In genomic region chr16:84952335-84953050, GRCh38 we compare ENCODE assay signal across 7 cellular contexts. TPM values are rescaled to one million over a fixed set of nuclear protein-coding genes. Genes with fewer than 3 reads are reported as not detected.
A peak's percentile ranks its signal among the peaks of the same experiment; 100 is the strongest.
DNase-seq lines count a peak whose midpoint lies in the region; ATAC-seq and TF ChIP-seq lines count a peak whose summit lies in the region.

No MANE protein-coding gene starts in this region.

- no peaks in the 10 kb centered on the region for H3K79me1 ChIP-seq in IMR-90 (ENCODE audit: low read depth in 1 of 2, low read length in 2 of 2)

- peaks cover 24% of the 10 kb centered on the region for H3K4me1 Mint-ChIP-seq in nephron
- no peaks in the 10 kb centered on the region for H3K4me1 Mint-ChIP-seq in stimulated activated naive B cell treated with anti-CD40 and anti-IgM and Interleukin-4, amounts not matched to agents 10 μg/mL and 1 μg/mL and 100 μg/mL, for 72 hours

- no peaks in the 10 kb centered on the region for H3K27me3 ChIP-seq in IMR-90 (ENCODE audit: control insufficient read depth, insufficient read depth, low read length)
- peaks cover 2% of the 10 kb centered on the region for H3K27me3 ChIP-seq in fibroblast of lung (ENCODE audit: control insufficient read depth, insufficient read depth, low read length)

- H3K27ac ChIP-seq in IMR-90 (ENCODE audit: insufficient read depth, low read length) (no peak overlapping the region), fibroblast of lung (ENCODE audit: insufficient read depth, low read length) (no peak overlapping the region)

- no peak overlapping the region for H2BK5ac ChIP-seq in IMR-90 (ENCODE audit: low read depth, low read length, poor library complexity, severe bottlenecking)

- peak overlapping the region; percentile 68 for H2BK120ac ChIP-seq in IMR-90 (ENCODE audit: low read depth, low read length)

- H3K36me3 ChIP-seq in IMR-90 (ENCODE audit: control insufficient read depth, insufficient read depth, low read length): no peaks in the 10 kb centered on the region
- no peaks in the 10 kb centered on the region for H3K36me3 ChIP-seq in fibroblast of lung (ENCODE audit: control insufficient read depth, insufficient read depth, low read length)

- no peak overlapping the region for H3K4me3 Mint-ChIP-seq in nephron
- H3K4me3 Mint-ChIP-seq in stimulated activated naive B cell treated with anti-CD40 and anti-IgM and Interleukin-4, amounts not matched to agents 10 μg/mL and 1 μg/mL and 100 μg/mL, for 72 hours: no peak overlapping the region

- H4K20me1 ChIP-seq in IMR-90 (ENCODE audit: insufficient read depth, low read length) (no peaks in the 10 kb centered on the region; the same call in 1 of the 2 replicates), fibroblast of lung (ENCODE audit: control insufficient read depth, extremely low read depth, insufficient read depth, low read length) (no peaks in the 10 kb centered on the region)

- H3K9me3 ChIP-seq in IMR-90 (ENCODE audit: control insufficient read depth, insufficient read depth, low read length): no peaks in the 10 kb centered on the region
- no peaks in the 10 kb centered on the region for H3K9me3 ChIP-seq in fibroblast of lung (ENCODE audit: control insufficient read depth, insufficient read depth, low read depth, low read length)

- no peak overlapping the region; the same call in 1 of the 2 replicates for H4K5ac ChIP-seq in IMR-90 (ENCODE audit: low read depth, low read length)

- H3K18ac ChIP-seq in IMR-90 (ENCODE audit: low read depth, low read length): no peak overlapping the region

- peak overlapping the region; percentile 41; the same call in 1 of the 2 replicates for H3K14ac ChIP-seq in IMR-90 (replicated peaks; ENCODE audit: low read depth, low read length)

- H2BK20ac ChIP-seq in IMR-90 (ENCODE audit: low read depth, low read length): peak overlapping the region; percentile 30

- dilution Hi-C loops in IMR-90 (cut with HindIII; ENCODE audit: low sequenced_read_pairs, unreplicated experiment): no loop called here

- CTCF ChIA-PET in IMR-90 (lab: Yijun Ruan, JAX): interaction anchor here (0.6 to 2.0 kb wide), 16 partner anchors 11 to 792 kb away, joined by 3 to 25 read pairs (median 4); no protein-coding TSS in a partner anchor

- H2AFZ ChIP-seq in IMR-90 (replicated peaks; ENCODE audit: low read length, poor library complexity): peak overlapping the region; percentile 81
- no peak overlapping the region for H2AFZ ChIP-seq in fibroblast of lung (ENCODE audit: low read length)

- H3K4me1 ChIP-seq in IMR-90 (ENCODE audit: control insufficient read depth, insufficient read depth, low read length): peaks cover 7% of the 10 kb centered on the region; the same call in 1 of the 2 replicates
- no peaks in the 10 kb centered on the region for H3K4me1 ChIP-seq in fibroblast of lung (ENCODE audit: control insufficient read depth, extremely low read depth, insufficient read depth, low read length)

- no peak overlapping the region for H3K23ac ChIP-seq in IMR-90 (ENCODE audit: low read depth, low read length)

- ATAC-seq in IMR-90 (ENCODE audit: low read depth): peak; percentile 97
- peak; percentile 89 to 93 for ATAC-seq in stimulated activated naive B cell treated with anti-CD40 and anti-IgM and Interleukin-4, amounts not matched to agents 10 μg/mL and 1 μg/mL and 100 μg/mL, for 72 hours (replicated peaks)

- POLR2A ChIA-PET in IMR-90 (lab: Charles Lee; ENCODE audit: unreplicated experiment): interaction anchor here (1.1 kb wide), 2 partner anchors 132 to 197 kb away, joined by 3 to 6 read pairs; partner anchors contain the start of gene CRISPLD2

- H3K4ac ChIP-seq in IMR-90 (ENCODE audit: low read depth, low read length): peak overlapping the region; percentile 70

- H4K8ac ChIP-seq in IMR-90 (ENCODE audit: low read depth in 2 of 2, low read length in 2 of 2): peak overlapping the region in 1 of 2 experiments; percentile 32; a peak in 1 of 4 replicates

- H3K9me1 ChIP-seq in IMR-90 (ENCODE audit: insufficient read depth, low read length): peaks cover 3% of the 10 kb centered on the region; the same call in 1 of the 2 replicates

- no peak overlapping the region for H3K56ac ChIP-seq in IMR-90 (ENCODE audit: extremely low read depth, insufficient read depth, low read length)

- peak; percentile 83 for TF ChIP-seq RAD21 in IMR-90 (IDR thresholded peaks at IDR 0.05; ENCODE audit: low read length)

- H3K27ac Mint-ChIP-seq in nephron: peak overlapping the region; percentile 90 to 98 (median 91)
- no peak overlapping the region for H3K27ac Mint-ChIP-seq in stimulated activated naive B cell treated with anti-CD40 and anti-IgM and Interleukin-4, amounts not matched to agents 10 μg/mL and 1 μg/mL and 100 μg/mL, for 72 hours

- no peaks in the 10 kb centered on the region for H3K36me3 Mint-ChIP-seq in nephron (ENCODE audit: low read depth)
- H3K36me3 Mint-ChIP-seq in stimulated activated naive B cell treated with anti-CD40 and anti-IgM and Interleukin-4, amounts not matched to agents 10 μg/mL and 1 μg/mL and 100 μg/mL, for 72 hours: no peaks in the 10 kb centered on the region

- TF ChIP-seq POLR2A in IMR-90 (IDR thresholded peaks at IDR 0.05; ENCODE audit: low read depth, low read length): 0 out of 2 replicates have a peak, but pooled peaks have one; percentile 25

- TF ChIP-seq CTCF in GM12873 (IDR thresholded peaks at IDR 0.05; ENCODE audit: insufficient read depth, low read depth, low read length, missing control alignments) (peak; percentile 95), IMR-90 (conservative IDR thresholded peaks at IDR 0.05; ENCODE audit: low read depth, low read length) (peak; percentile 84), fibroblast of lung (conservative IDR thresholded peaks at IDR 0.05 in 1 of 2, IDR thresholded peaks at IDR 0.05 in 1 of 2; ENCODE audit: low read depth in 1 of 2, low read length in 2 of 2) (peak; percentile 78 to 90), nephron (IDR thresholded peaks at IDR 0.05; ENCODE audit: unreplicated experiment in 3 of 3) (peak; percentile 84 to 89 (median 87))

- H4K91ac ChIP-seq in IMR-90 (ENCODE audit: insufficient read depth, low read depth, low read length): peak overlapping the region; percentile 51; the same call in 1 of the 2 replicates

- H2AK5ac ChIP-seq in IMR-90 (ENCODE audit: low read depth, low read length): peak overlapping the region; percentile 62; the same call in 1 of the 2 replicates

- no peak overlapping the region for H3K9ac ChIP-seq in IMR-90 (ENCODE audit: low read depth, low read length)
- H3K9ac ChIP-seq in fibroblast of lung (ENCODE audit: insufficient read depth, low read length): no peak overlapping the region

- peak; percentile 82 for DNase-seq in IMR-90
- DNase-seq in OCI-M1 (lab: John Stamatoyannopoulos, UW): peak; percentile 97
- peak; percentile 61 for DNase-seq in activated T-cell treated with anti-CD3 and anti-CD28 coated beads, Interleukin-2, amount 50 U/mL, for 1 hour
- peak; percentile 74 to 89 for DNase-seq in fibroblast of lung (ENCODE audit: low read depth in 2 of 2)
- peak; percentile 44 for DNase-seq in stimulated activated naive B cell treated with anti-CD40 and anti-IgM and Interleukin-4, amounts not matched to agents 10 μg/mL and 1 μg/mL and 100 μg/mL, for 72 hours

- no peak overlapping the region for H3K4me3 ChIP-seq in IMR-90 (ENCODE audit: insufficient read depth, low read depth, low read length)
- no peak overlapping the region for H3K4me3 ChIP-seq in fibroblast of lung (replicated peaks in 1 of 4; ENCODE audit: control extremely low read depth in 1 of 4, insufficient read depth in 1 of 4, low read depth in 3 of 4, low read length in 4 of 4)

- peak overlapping the region; percentile 81 for H2AK9ac ChIP-seq in IMR-90 (replicated peaks; ENCODE audit: low read depth, low read length, poor library complexity)

- peaks cover 2% of the 10 kb centered on the region for H3K9me3 Mint-ChIP-seq in nephron
- no peaks in the 10 kb centered on the region for H3K9me3 Mint-ChIP-seq in stimulated activated naive B cell treated with anti-CD40 and anti-IgM and Interleukin-4, amounts not matched to agents 10 μg/mL and 1 μg/mL and 100 μg/mL, for 72 hours

- H2BK15ac ChIP-seq in IMR-90 (ENCODE audit: low read depth, low read length): no peak overlapping the region

- 47% methylated on average over 7 of the region's 11 CpGs; no CpG with 5 or more reads in 1 of the 2 experiments for WGBS in IMR-90 (ENCODE audit: extremely low coverage in 2 of 2, insufficient read length in 1 of 2), 2 experiments

- BruUV-seq in IMR-90 (replicated peaks; lab: Mats Ljungman, UMichigan): no TSS peak

- intact Hi-C loops in IMR-90 (cut with micrococcal nuclease): loop anchor here (1.0 to 5.0 kb wide), 5 partner anchors 27 to 330 kb away; no protein-coding TSS in a partner anchor

- peaks cover 10% of the 10 kb centered on the region for H3K27me3 Mint-ChIP-seq in nephron (ENCODE audit: low read depth)
- peaks cover 0 to 4% of the 10 kb centered on the region in 2 donors for H3K27me3 Mint-ChIP-seq in stimulated activated naive B cell treated with anti-CD40 and anti-IgM and Interleukin-4, amounts not matched to agents 10 μg/mL and 1 μg/mL and 100 μg/mL, for 72 hours

- H3K79me2 ChIP-seq in fibroblast of lung (ENCODE audit: control insufficient read depth, insufficient read depth, low read length): no peaks in the 10 kb centered on the region

- in situ Hi-C loops in IMR-90 (cut with MboI; ENCODE audit: low sequenced_read_pairs): loop anchor here (25.0 kb wide), 1 partner anchor 315 kb away; the partner anchor contains the start of gene KLHL36

- H3K4me2 ChIP-seq in IMR-90 (ENCODE audit: low read depth, low read length) (no peak overlapping the region), fibroblast of lung (ENCODE audit: extremely low read depth, insufficient read depth, low read length) (no peak overlapping the region)

TF ChIP-seq in IMR-90, 13 proteins besides CTCF, POLR2A, EP300 and RAD21 (continues in another document):
- TF ChIP-seq CEBPB (IDR thresholded peaks at IDR 0.05; ENCODE audit: low read depth, low read length) (peak; percentile 16; the same call in 1 of the 2 replicates), SMC3 (IDR thresholded peaks at IDR 0.05; ENCODE audit: low read depth, low read length) (peak; percentile 87), RFX5 (IDR thresholded peaks at IDR 0.05; ENCODE audit: low read depth, low read length) (no peak), BHLHE40 (IDR thresholded peaks at IDR 0.05; ENCODE audit: low read depth, low read length) (no peak)

RNA-seq across cellular contexts. Expression of gene ZDHHC7, which starts 58.8 kb away (rescaled TPM):
- 80.1 and 81.1 TPM in 2 replicates for total RNA-seq in IMR-90 (2012; rRNA removed)
- 97.1 and 104 TPM in 2 replicates for polyA plus RNA-seq in IMR-90 (2012; rRNA removed)
- polyA plus RNA-seq in IMR-90 (2012; cell fraction: cytosol; rRNA removed): 86.7 and 88.8 TPM in 2 replicates
- polyA plus RNA-seq in IMR-90 (2012; cell fraction: nucleus; rRNA removed; ENCODE audit: low replicate concordance): 63.2 and 114 TPM in 2 replicates
- total RNA-seq in fibroblast of lung: 88.6 and 135 TPM in 2 replicates
- 86.2 and 96.4 TPM in 2 replicates for polyA plus RNA-seq in fibroblast of lung
- 65.1 and 75.5 TPM in 2 replicates for polyA plus RNA-seq in fibroblast of lung (2012)
- polyA minus RNA-seq in fibroblast of lung (ENCODE audit: low replicate concordance): 458 and 490 TPM in 2 replicates

Comparison
In these comparisons a context has a peak if more than half of its experiments do, and no peak if none do; other contexts are left out.
1. DNase-seq: peak in every context shown above with its lines; median percentile 97 in OCI-M1; 82 in IMR-90; 82 in fibroblast of lung; 61 in activated T-cell treated with anti-CD3 and anti-CD28 coated beads, Interleukin-2, amount 50 U/mL, for 1 hour; 44 in stimulated activated naive B cell treated with anti-CD40 and anti-IgM and Interleukin-4, amounts not matched to agents 10 μg/mL and 1 μg/mL and 100 μg/mL, for 72 hours.